38 cellular contexts compared by ENCODE assay signal in genomic region chr12:108087900-108088299, GRCh38. TPM values are rescaled to one million over a fixed set of nuclear protein-coding genes. Genes with fewer than 3 reads are reported as not detected.
"Had no signal": no experiment of that assay in that cellular context is flagged by ENCODE, and none has a peak within 500 bp of the region (broad histone marks: within the 10 kb centered on the region; RNA-seq: fewer than 3 reads in every experiment).

No MANE protein-coding gene starts in this region.

- H3K27me3 ChIP-seq: MG63 had no signal

- DNase-seq: Karpas-422, Kasumi-1, MG63, MM.1S, MV-4-11, NCI-H1048, NCI-H1092, NCI-H1092 treated with DMSO at 0.1 percent for 48 hours, NCI-H1105, NCI-H1105 treated with DMSO at 0.1 percent for 48 hours, NCI-H1417, NCI-H1417 treated with DMSO at 0.1 percent for 48 hours, NCI-H1436, NCI-H1436 treated with DMSO at 0.1 percent for 48 hours, NCI-H146, NCI-H1694, NCI-H1694 treated with DMSO at 0.1 percent for 48 hours, NCI-H187, NCI-H187 treated with DMSO at 0.1 percent for 48 hours, NCI-H1930, NCI-H2029, NCI-H2029 treated with DMSO at 0.1 percent for 48 hours, NCI-H2081, NCI-H2081 treated with DMSO at 0.1 percent for 48 hours, NCI-H2107, NCI-H2171, NCI-H2171 treated with DMSO at 0.1 percent for 48 hours, NCI-H2227 treated with DMSO at 0.1 percent for 48 hours, NCI-H226, NCI-H345, NCI-H446, NCI-H446 treated with DMSO at 0.1 percent for 48 hours, NCI-H510A, NCI-H510A treated with DMSO at 0.1 percent for 48 hours had no signal

- H3K9me3 ChIP-seq: MG63 had no signal

- H3K4me3 ChIP-seq: MG63 had no signal

- H3K36me3 ChIP-seq: MG63 had no signal

RNA-seq across cellular contexts. Expression of gene WSCD2, which starts 41.2 kb away (rescaled TPM):
- total RNA-seq: LHCN-M2, M059J, MCF 10A, NCI-H460 had no signal
